In genomic region chr9:3506164-3506563, GRCh38 we compare ENCODE assay signal across 27 cellular contexts.
"Had no signal": no experiment of that assay in that cellular context is flagged by ENCODE, and none has a peak within 500 bp of the region (broad histone marks: within the 10 kb centered on the region; RNA-seq: fewer than 3 reads in every experiment).

No MANE protein-coding gene starts in this region.

- H3K9me3 Mint-ChIP-seq: activated CD4-positive, alpha-beta T cell treated with anti-CD3 and anti-CD28 coated beads, Interleukin-2, amount 10 ng/mL, durations not matched to agents 24 days and 14 days; activated T-cell treated with anti-CD3 and anti-CD28 coated beads, Interleukin-2, amount 50 U/mL, for 72 hours; activated T-helper 17 cell treated with anti-CD3 and anti-CD28 coated beads, Interleukin-2, amount 50 U/mL, for 72 hours had no signal

- H3K27ac ChIP-seq: body of pancreas, breast epithelium, WERI-Rb-1 had no signal

- H3K4me3 Mint-ChIP-seq: activated CD4-positive, alpha-beta T cell treated with anti-CD3 and anti-CD28 coated beads, Interleukin-2, amount 10 ng/mL, durations not matched to agents 24 days and 14 days; activated naive CD8-positive, alpha-beta T cell treated with anti-CD3 and anti-CD28 coated beads for 36 hours; activated T-helper 17 cell treated with anti-CD3 and anti-CD28 coated beads, Interleukin-2, amount 50 U/mL, for 72 hours had no signal

- H3K36me3 ChIP-seq: breast epithelium, WERI-Rb-1 had no signal

- H3K27ac Mint-ChIP-seq: activated CD4-positive, alpha-beta T cell treated with anti-CD3 and anti-CD28 coated beads, Interleukin-2, amount 10 ng/mL, durations not matched to agents 24 days and 14 days; activated T-cell treated with anti-CD3 and anti-CD28 coated beads, Interleukin-2, amount 50 U/mL, for 72 hours; activated T-helper 17 cell treated with anti-CD3 and anti-CD28 coated beads, Interleukin-2, amount 50 U/mL, for 72 hours had no signal

- ATAC-seq: activated T-helper 17 cell treated with anti-CD3 and anti-CD28 coated beads, Interleukin-2, amount 50 U/mL, for 72 hours; body of pancreas had no signal

- H3K4me3 ChIP-seq: body of pancreas, breast epithelium had no signal

- H3K27me3 Mint-ChIP-seq: activated CD4-positive, alpha-beta T cell treated with anti-CD3 and anti-CD28 coated beads, Interleukin-2, amount 10 ng/mL, durations not matched to agents 24 days and 14 days; activated naive CD8-positive, alpha-beta T cell treated with anti-CD3 and anti-CD28 coated beads for 36 hours; activated T-helper 17 cell treated with anti-CD3 and anti-CD28 coated beads, Interleukin-2, amount 50 U/mL, for 72 hours had no signal

- DNase-seq: activated CD4-positive, alpha-beta T cell treated with anti-CD3 and anti-CD28 coated beads, Interleukin-2, amount 10 ng/mL, durations not matched to agents 24 days and 14 days; activated CD4-positive, alpha-beta T cell treated with anti-CD3 and anti-CD28 coated beads, Interleukin-2, amount 50 U/mL, for 4 hours; activated CD4-positive, CD25-positive, alpha-beta regulatory T cell; activated effector memory CD4-positive, alpha-beta T cell treated with anti-CD3 and anti-CD28 coated beads, Interleukin-2, amount 50 U/mL, for 16 hours; activated naive CD4-positive, alpha-beta T cell; activated naive CD8-positive, alpha-beta T cell treated with anti-CD3 and anti-CD28 coated beads for 36 hours; activated T-cell treated with anti-CD3 and anti-CD28 coated beads, Interleukin-2, amount 50 U/mL, for 1 hour; activated T-cell treated with anti-CD3 and anti-CD28 coated beads, Interleukin-2, amount 50 U/mL, for 72 hours; amygdala; body of pancreas; Karpas-422; NCI-H1105; NCI-H1436; NCI-H1694; NCI-H1930; NCI-H2081 treated with DMSO at 0.1 percent for 48 hours; NCI-H345; NCI-H510A; NCI-H748 treated with DMSO at 0.1 percent for 48 hours; NK-92 treated with Interleukin-12 subunit alpha and Interleukin-12 subunit beta, amount 100 ng/mL, for 24 hours; Right ventricle myocardium superior; SW 1271; T-helper 1 cell; T1000; WERI-Rb-1 had no signal

- H3K9me3 ChIP-seq: body of pancreas, breast epithelium had no signal

- H3K4me1 ChIP-seq: breast epithelium had no signal

- H3K27me3 ChIP-seq: body of pancreas, breast epithelium had no signal
